In the genomic region with DNA sequence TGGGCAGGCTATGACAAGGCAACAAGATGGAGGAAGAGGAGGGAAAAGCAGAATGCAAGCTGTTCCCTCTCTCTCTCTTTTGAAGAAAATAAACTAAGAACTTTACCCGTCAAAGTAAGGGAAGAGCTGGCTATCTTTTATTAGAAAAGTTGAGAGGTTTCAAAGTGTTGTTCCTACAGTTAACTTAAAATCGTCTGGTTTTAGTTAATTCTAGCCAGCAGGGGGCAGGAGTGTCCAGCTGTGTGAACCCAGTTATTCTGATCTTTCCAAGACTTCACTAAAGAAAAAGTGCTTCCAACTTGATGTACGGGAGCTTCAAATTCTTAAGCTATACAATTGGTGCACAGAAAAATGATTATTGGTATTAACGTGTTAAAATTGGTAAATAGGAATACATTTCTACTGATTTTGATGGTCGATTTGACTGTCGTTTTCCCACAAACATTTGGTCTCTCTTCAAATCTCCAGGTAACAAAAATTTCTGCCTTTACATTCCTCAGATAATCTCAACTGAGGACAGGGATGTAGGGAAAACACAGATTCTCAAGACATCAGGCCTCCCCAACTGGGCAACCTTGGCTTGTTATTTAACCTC, we compare ENCODE assay signal across 1 cellular context.
A peak's percentile ranks its signal among the peaks of the same experiment; 100 is the strongest.
TF ChIP-seq lines count a peak whose summit lies in the region.

No MANE protein-coding gene starts in this region.

TF ChIP-seq in HEK293, 187 proteins besides CTCF, POLR2A, EP300 and RAD21 (continued from another document):
- no peak for TF ChIP-seq HIC1 (tag by site-specific recombination; IDR thresholded peaks at IDR 0.05)
- TF ChIP-seq HOXD13 (CRISPR knock-in tag; IDR thresholded peaks at IDR 0.05; ENCODE audit: borderline replicate concordance), result no peak
- TF ChIP-seq, protein P1, sequence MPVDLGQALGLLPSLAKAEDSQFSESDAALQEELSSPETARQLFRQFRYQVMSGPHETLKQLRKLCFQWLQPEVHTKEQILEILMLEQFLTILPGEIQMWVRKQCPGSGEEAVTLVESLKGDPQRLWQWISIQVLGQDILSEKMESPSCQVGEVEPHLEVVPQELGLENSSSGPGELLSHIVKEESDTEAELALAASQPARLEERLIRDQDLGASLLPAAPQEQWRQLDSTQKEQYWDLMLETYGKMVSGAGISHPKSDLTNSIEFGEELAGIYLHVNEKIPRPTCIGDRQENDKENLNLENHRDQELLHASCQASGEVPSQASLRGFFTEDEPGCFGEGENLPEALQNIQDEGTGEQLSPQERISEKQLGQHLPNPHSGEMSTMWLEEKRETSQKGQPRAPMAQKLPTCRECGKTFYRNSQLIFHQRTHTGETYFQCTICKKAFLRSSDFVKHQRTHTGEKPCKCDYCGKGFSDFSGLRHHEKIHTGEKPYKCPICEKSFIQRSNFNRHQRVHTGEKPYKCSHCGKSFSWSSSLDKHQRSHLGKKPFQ (tag by site-specific recombination; IDR thresholded peaks at IDR 0.05), result no peak
- no peak for TF ChIP-seq ZIC2 (tag by site-specific recombination; IDR thresholded peaks at IDR 0.05)
- TF ChIP-seq ZNF549 (tag by site-specific recombination; IDR thresholded peaks at IDR 0.05), result no peak
- no peak for TF ChIP-seq ZNF433 (tag by site-specific recombination; IDR thresholded peaks at IDR 0.05; ENCODE audit: low read depth)
- no peak for TF ChIP-seq ZFP69B (tag by site-specific recombination; IDR thresholded peaks at IDR 0.05)
- no peak for TF ChIP-seq ZBTB49 (tag by site-specific recombination; IDR thresholded peaks at IDR 0.05; ENCODE audit: low read depth)
- TF ChIP-seq ZNF2 (tag by site-specific recombination; IDR thresholded peaks at IDR 0.05), result 0 out of 2 replicates have a peak, but pooled peaks have one; percentile 41
- TF ChIP-seq ZBTB17 (tag by site-specific recombination; IDR thresholded peaks at IDR 0.05), result no peak
- TF ChIP-seq KLF10 (tag by site-specific recombination; IDR thresholded peaks at IDR 0.05), result 0 out of 2 replicates have a peak, but pooled peaks have one; percentile 14
- TF ChIP-seq ZNF560 (tag by site-specific recombination; IDR thresholded peaks at IDR 0.05; ENCODE audit: borderline replicate concordance), result no peak
- no peak for TF ChIP-seq ZFHX2 (tag by site-specific recombination; conservative IDR thresholded peaks at IDR 0.05)
- no peak for TF ChIP-seq ZNF133 (tag by site-specific recombination; IDR thresholded peaks at IDR 0.05)
- TF ChIP-seq ZNF416 (tag by site-specific recombination; IDR thresholded peaks at IDR 0.05), result no peak
- peak; percentile 77 for TF ChIP-seq ZNF654 (tag by site-specific recombination; IDR thresholded peaks at IDR 0.05; ENCODE audit: low read depth)
- TF ChIP-seq ZNF132 (tag by site-specific recombination; IDR thresholded peaks at IDR 0.05; ENCODE audit: borderline replicate concordance), result no peak
